Comparison of ENCODE assay signal across 8 cellular contexts in the genomic region with DNA sequence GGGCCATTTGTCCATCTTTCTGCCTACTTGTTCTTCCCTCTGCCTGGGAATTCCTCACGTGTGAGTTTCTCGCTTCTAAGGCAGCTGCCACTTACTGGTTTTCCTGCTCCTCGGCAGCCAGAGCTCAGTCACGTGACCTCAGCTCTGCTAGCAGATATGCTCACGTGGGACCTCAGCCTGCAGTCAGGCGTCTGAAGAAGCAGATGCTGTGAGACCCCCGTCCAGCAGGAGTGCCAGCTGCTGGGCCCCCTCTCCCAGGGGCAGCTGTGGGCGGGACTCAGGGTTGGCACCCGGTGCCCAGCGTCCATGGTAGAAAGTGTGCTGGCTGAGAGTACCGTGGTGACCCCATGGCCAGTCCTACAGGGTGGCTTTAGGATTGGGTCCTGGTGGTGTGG.
DNase-seq lines count a peak whose midpoint lies in the region; ATAC-seq and TF ChIP-seq lines count a peak whose summit lies in the region.

No MANE protein-coding gene starts in this region.

- peaks cover 8% of the 10 kb centered on the region; the same call in 1 of the 2 replicates for H4K20me1 ChIP-seq in BLaER1

- H3K4me2 ChIP-seq in BLaER1 = peak overlapping the region; percentile 90

- H3K27ac Mint-ChIP-seq in T-helper 17 cell = peak overlapping the region; percentile 82
- peak overlapping the region in 5 of 6 donors; percentile 42 to 85 (median 78) for H3K27ac Mint-ChIP-seq in naive B cell

- peaks cover 0 to 2% (median 0%) of the 10 kb centered on the region in 7 donors for H3K9me3 Mint-ChIP-seq in naive B cell

- H3K4me1 ChIP-seq in BLaER1 (peaks cover 43% of the 10 kb centered on the region), duodenal mucosa (ENCODE audit: control insufficient read depth in 1 of 2, insufficient read depth in 2 of 2, low read length in 2 of 2) (peaks cover 11 to 35% of the 10 kb centered on the region in 2 donors), tibial artery (peaks cover 0 to 16% (median 7%) of the 10 kb centered on the region in 4 donors)

- H3K27me3 ChIP-seq in BLaER1 (no peaks in the 10 kb centered on the region), duodenal mucosa (ENCODE audit: control insufficient read depth in 1 of 2, insufficient read depth in 2 of 2, low read length in 2 of 2) (peaks cover 0 to 8% of the 10 kb centered on the region in 2 donors), tibial artery (no peaks in the 10 kb centered on the region)

- intact Hi-C loops in tibial artery (cut with DNase I; ENCODE audit: low total_unique reads) = no loop called here

- H3K4me3 ChIP-seq in BLaER1 (no peak overlapping the region), duodenal mucosa (ENCODE audit: low read depth in 1 of 2, low read length in 2 of 2) (peak overlapping the region; percentile 29 to 30), tibial artery (no peak overlapping the region)

- no peaks in the 10 kb centered on the region for H3K36me3 ChIP-seq in BLaER1
- no peaks in the 10 kb centered on the region for H3K36me3 ChIP-seq in duodenal mucosa (ENCODE audit: control insufficient read depth in 1 of 2, insufficient read depth in 2 of 2, low read length in 2 of 2)
- no peaks in the 10 kb centered on the region for H3K36me3 ChIP-seq in tibial artery

- no peak for TF ChIP-seq CTCF in tibial artery (IDR thresholded peaks at IDR 0.05)

- peak overlapping the region; percentile 35; the same call in 1 of the 2 replicates for H3K9ac ChIP-seq in BLaER1
- H3K9ac ChIP-seq in duodenal mucosa (ENCODE audit: low read depth in 1 of 2, low read length in 2 of 2) = no peak overlapping the region

- ATAC-seq in HG02642 (IDR thresholded peaks at IDR 0.05; ENCODE audit: poor library complexity, unreplicated experiment) (peak; percentile 36), T-helper 17 cell (peak; percentile 73), naive B cell (ENCODE audit: low read depth in 2 of 2) (peak; percentile 58 to 60)

- H3K4me3 Mint-ChIP-seq in T-helper 17 cell = peak overlapping the region; percentile 85
- H3K4me3 Mint-ChIP-seq in naive B cell = peak overlapping the region; percentile 51 to 87 (median 74)

- H3K27me3 Mint-ChIP-seq in T-helper 17 cell (no peaks in the 10 kb centered on the region), naive B cell (no peaks in the 10 kb centered on the region)

- peak overlapping the region; percentile 50; the same call in 1 of the 2 replicates for H3K27ac ChIP-seq in BLaER1
- no peak overlapping the region for H3K27ac ChIP-seq in duodenal mucosa (ENCODE audit: low read depth, low read length)
- H3K27ac ChIP-seq in tibial artery = no peak overlapping the region

- H3K9me3 ChIP-seq in BLaER1 (0 out of 2 replicates have a peak, but pooled peaks cover 3% of the 10 kb centered on the region), T-helper 17 cell (ENCODE audit: control insufficient read depth, low read length, poor library complexity, severe bottlenecking) (no peaks in the 10 kb centered on the region), duodenal mucosa (ENCODE audit: control insufficient read depth in 1 of 2, low read length in 2 of 2) (no peaks in the 10 kb centered on the region), tibial artery (no peaks in the 10 kb centered on the region)

- H3K4me1 Mint-ChIP-seq in T-helper 17 cell (peaks cover 36% of the 10 kb centered on the region), naive B cell (peaks cover 46 to 75% (median 59%) of the 10 kb centered on the region in 3 donors)

- DNase-seq in T-helper 17 cell = peak; percentile 18 to 33 (median 30)
- DNase-seq in naive B cell = peak; percentile 44
- DNase-seq in tibial artery = peak; percentile 81 to 83
- DNase-seq in NCI-H1105 treated with DMSO at 0.1 percent for 48 hours (lab: John Stamatoyannopoulos, UW) = no peak
- DNase-seq in NCI-H1417 treated with DMSO at 0.1 percent for 48 hours (lab: John Stamatoyannopoulos, UW) = no peak

- H3K36me3 Mint-ChIP-seq in T-helper 17 cell (ENCODE audit: low read depth) (no peaks in the 10 kb centered on the region), naive B cell (no peaks in the 10 kb centered on the region)

Comparison
In these comparisons a context has a peak if more than half of its experiments do, and no peak if none do; other contexts are left out.
1. H3K4me3 ChIP-seq: peak in duodenal mucosa (2 of 2); none in BLaER1 (single experiment) and tibial artery (0 of 2).
2. DNase-seq: peak in T-helper 17 cell (3 of 3), naive B cell (single experiment) and tibial artery (2 of 2); none in NCI-H1105 treated with DMSO at 0.1 percent for 48 hours (single experiment) and NCI-H1417 treated with DMSO at 0.1 percent for 48 hours (single experiment).
3. Peak in every context shown above with its lines, with median percentiles within 50 percentile points of each other: ATAC-seq.